Comparison of ENCODE assay signal across 17 cellular contexts in genomic region chr10:69387500-69387899, GRCh38. TPM values are rescaled to one million over a fixed set of nuclear protein-coding genes. Genes with fewer than 3 reads are reported as not detected.
"Had no signal": no experiment of that assay in that cellular context is flagged by ENCODE, and none has a peak within 500 bp of the region (broad histone marks: within the 10 kb centered on the region; RNA-seq: fewer than 3 reads in every experiment).

No MANE protein-coding gene starts in this region.

- H3K27ac ChIP-seq: body of pancreas, uterus had no signal

- H3K27me3 Mint-ChIP-seq: naive thymus-derived CD8-positive, alpha-beta T cell had no signal

- H3K4me3 Mint-ChIP-seq: naive thymus-derived CD8-positive, alpha-beta T cell had no signal

- H3K36me3 ChIP-seq: uterus had no signal

- ATAC-seq: activated naive CD4-positive, alpha-beta T cell treated with anti-CD3 and anti-CD28 coated beads, Interleukin-2, amount 50 U/mL, for 72 hours; body of pancreas; mucosa of descending colon; naive thymus-derived CD8-positive, alpha-beta T cell had no signal

- H3K9me3 ChIP-seq: body of pancreas, mucosa of descending colon, uterus had no signal

- DNase-seq: activated CD4-positive, alpha-beta T cell treated with anti-CD3 and anti-CD28 coated beads, Interleukin-2, amount 50 U/mL, for 48 hours; activated CD4-positive, CD25-positive, alpha-beta regulatory T cell treated with anti-CD3 and anti-CD28 coated beads, Interleukin-2, amount 50 U/mL, for 72 hours; amniotic stem cell; body of pancreas; central memory CD4-positive, alpha-beta T cell; effector CD8-positive, alpha-beta T cell; erythroblast; islet precursor cell; mucosa of descending colon; naive thymus-derived CD8-positive, alpha-beta T cell; retina; stimulated activated CD4-positive, alpha-beta T cell treated with anti-CD3 and anti-CD28 coated beads, Interleukin-12 subunit alpha, Interleukin-12 subunit beta, amount 100 ng/mL, for 4 hours; stimulated activated CD4-positive, alpha-beta T cell treated with anti-CD3 and anti-CD28 coated beads, Interleukin-2, amount 100 ng/mL, for 24 hours; T-helper 9 cell; uterus had no signal

- H3K4me3 ChIP-seq: body of pancreas, mucosa of descending colon, uterus had no signal

- H3K9me3 Mint-ChIP-seq: activated naive CD4-positive, alpha-beta T cell treated with anti-CD3 and anti-CD28 coated beads, Interleukin-2, amount 50 U/mL, for 72 hours; activated T-helper 2 cell treated with anti-CD3 and anti-CD28 coated beads, Interferon-gamma antibody, Interleukin-2, Interleukin-4, amounts not matched to agents 10 μg/mL and 5 μg/mL and 100 μg/mL, durations not matched to agents 14 hours and 24 hours and 36 hours; naive thymus-derived CD8-positive, alpha-beta T cell had no signal

- H3K27ac Mint-ChIP-seq: activated T-helper 2 cell treated with anti-CD3 and anti-CD28 coated beads, Interferon-gamma antibody, Interleukin-2, Interleukin-4, amounts not matched to agents 10 μg/mL and 5 μg/mL and 100 μg/mL, durations not matched to agents 14 hours and 24 hours and 36 hours had no signal

- H3K27me3 ChIP-seq: body of pancreas, uterus had no signal

RNA-seq across cellular contexts. Expression of gene TACR2, which starts 29.2 kb away (rescaled TPM):
- total RNA-seq: activated T-helper 2 cell treated with anti-CD3 and anti-CD28 coated beads, Interferon-gamma antibody, Interleukin-2, Interleukin-4, amounts not matched to agents 10 μg/mL and 5 μg/mL and 100 μg/mL, durations not matched to agents 14 hours and 24 hours and 36 hours; naive thymus-derived CD8-positive, alpha-beta T cell had no signal
- polyA plus RNA-seq: naive thymus-derived CD8-positive, alpha-beta T cell had no signal
